Comparison of ENCODE assay signal across 8 cellular contexts in the genomic region with DNA sequence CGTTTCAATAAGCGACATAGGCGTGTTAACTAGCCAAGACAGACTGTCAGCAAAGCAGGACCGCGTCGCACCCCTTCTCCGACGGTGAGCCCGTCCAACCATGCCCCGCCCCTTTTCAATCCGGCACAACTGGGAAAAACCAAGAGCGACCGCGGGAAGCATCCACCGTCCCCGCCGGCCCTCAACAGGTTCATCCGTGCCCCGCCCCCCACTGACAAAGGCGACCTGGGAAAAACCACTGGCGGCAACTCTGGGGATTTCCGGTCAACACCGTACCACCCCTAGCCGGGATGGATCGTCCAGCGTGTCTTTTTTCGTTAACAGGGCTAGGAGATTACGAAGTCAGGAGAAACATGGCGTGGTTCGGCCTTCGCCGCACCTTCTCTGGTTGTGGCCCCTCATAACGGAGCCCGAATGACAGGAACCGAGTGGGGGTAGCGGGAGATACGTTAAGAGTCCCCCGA. TPM values are rescaled to one million over a fixed set of nuclear protein-coding genes. Genes with fewer than 3 reads are reported as not detected.
A peak's percentile ranks its signal among the peaks of the same experiment; 100 is the strongest.
DNase-seq lines count a peak whose midpoint lies in the region; ATAC-seq, FAIRE-seq and TF ChIP-seq lines count a peak whose summit lies in the region.

No MANE protein-coding gene starts in this region.

- H3K79me2 ChIP-seq in GM12878 (ENCODE audit: control insufficient read depth, insufficient read depth, low read length): peaks cover 22% of the 10 kb centered on the region
- peaks cover 31% of the 10 kb centered on the region for H3K79me2 ChIP-seq in hepatocyte

- H3K36me3 ChIP-seq in GM12878 (ENCODE audit: control insufficient read depth in 2 of 2, insufficient read depth in 2 of 2, low read length in 1 of 2) (peaks cover 0 to 1% of the 10 kb centered on the region in 2 experiments; a peak in 2 of 4 replicates), hepatocyte (replicated peaks; ENCODE audit: insufficient read depth, low read depth) (no peaks in the 10 kb centered on the region), psoas muscle (ENCODE audit: insufficient read depth in 1 of 2, low read depth in 1 of 2) (peaks cover 4 to 44% of the 10 kb centered on the region in 2 donors)

- no peak for TF ChIP-seq RAD21 in GM12878 (IDR thresholded peaks at IDR 0.05; ENCODE audit: insufficient read depth, low read depth, low read length)

- POLR2A ChIA-PET in GM12878 (lab: Charles Lee): interaction anchor here (0.5 to 2.1 kb wide), 12 partner anchors 14 to 328 kb away, joined by 3 to 15 read pairs (median 4); partner anchors contain the start of genes GRIPAP1, HDAC6, SLC35A2 and TFE3

- CTCF ChIA-PET in GM12878 (lab: Yijun Ruan, JAX): interaction anchor here (0.6 to 1.2 kb wide), 4 partner anchors 19 to 49 kb away, joined by 3 to 7 read pairs (median 4); no protein-coding TSS in a partner anchor

- no peak for FAIRE-seq in GM12878 (lab: Jason Lieb, UNC)

- WGBS in GM12878 (ENCODE audit: insufficient coverage, insufficient replicate concordance, low lambda C conversion rate, missing lambda C conversion rate): 45% methylated on average over 38 of the region's 38 CpGs
- WGBS in hepatocyte (ENCODE audit: low lambda C conversion rate, missing lambda C conversion rate): 42% methylated on average over 33 of the region's 38 CpGs
- 1 to 26% (median 1%) methylated on average over 20 to 38 of the region's 38 CpGs for WGBS in psoas muscle, 3 donors

- TF ChIP-seq POLR2A in GM12878 (IDR thresholded peaks at IDR 0.05; ENCODE audit: low read depth, low read length): no peak

- H3K4me3 ChIP-seq in GM12878 (peak overlapping the region; percentile 77), hepatocyte (peak overlapping the region; percentile 56), psoas muscle (peak overlapping the region; percentile 85)

- no TSS peak for BruUV-seq in GM12878 (replicated peaks; lab: Mats Ljungman, UMichigan)

- in situ Hi-C loops in GM12878 (cut with MboI): no loop called here

- peak overlapping the region; percentile 71 for H3K4me2 ChIP-seq in GM12878 (ENCODE audit: control insufficient read depth, insufficient read depth)
- H3K4me2 ChIP-seq in hepatocyte: peak overlapping the region; percentile 85

- H3K4me1 ChIP-seq in GM12878 (ENCODE audit: control insufficient read depth, insufficient read depth, low read length): no peaks in the 10 kb centered on the region
- peaks cover 2% of the 10 kb centered on the region for H3K4me1 ChIP-seq in hepatocyte (ENCODE audit: insufficient read depth)
- no peaks in the 10 kb centered on the region for H3K4me1 ChIP-seq in psoas muscle

- no peaks in the 10 kb centered on the region for H3K9me2 ChIP-seq in hepatocyte (replicated peaks; ENCODE audit: insufficient read depth)

- DNase-seq in DMS79 treated with DMSO at 0.1 percent for 48 hours (lab: John Stamatoyannopoulos, UW) (peak; percentile 51), NCI-H1417 treated with DMSO at 0.1 percent for 48 hours (lab: John Stamatoyannopoulos, UW) (peak; percentile 27), T follicular helper cell (ENCODE audit: low read depth) (peak; percentile 50), GM12878 (ENCODE audit: low read depth, low spot score) (no peak), hepatocyte (ENCODE audit: low spot score) (peak; percentile 93), psoas muscle (peak; percentile 81 to 87), GM20000 (ENCODE audit: low spot score) (no peak)

- intact Hi-C loops in GM12878 (cut with micrococcal nuclease; ENCODE audit: unreplicated experiment): loop anchor here (5.0 to 10.0 kb wide), 2 partner anchors 145 to 422 kb away; partner anchors contain the start of genes FTSJ1, SLC38A5 and TFE3
- intact Hi-C loops in psoas muscle (cut with DNase I): no loop called here

- peak overlapping the region; percentile 93 for H3K27ac ChIP-seq in GM12878 (ENCODE audit: control insufficient read depth, insufficient read depth)
- H3K27ac ChIP-seq in hepatocyte: peak overlapping the region; percentile 99
- H3K27ac ChIP-seq in psoas muscle: peak overlapping the region; percentile 96

- H3K9me3 ChIP-seq in GM12878 (replicated peaks; ENCODE audit: control insufficient read depth, insufficient read depth, low read length) (no peaks in the 10 kb centered on the region; the same call in 2 of the 3 replicates), hepatocyte (ENCODE audit: low read depth) (no peaks in the 10 kb centered on the region), psoas muscle (no peaks in the 10 kb centered on the region)

- H4K20me1 ChIP-seq in GM12878 (ENCODE audit: control insufficient read depth, insufficient read depth) (no peaks in the 10 kb centered on the region), hepatocyte (ENCODE audit: insufficient read depth, poor library complexity, severe bottlenecking) (no peaks in the 10 kb centered on the region)

- TF ChIP-seq EP300 in GM12878 (IDR thresholded peaks at IDR 0.05; ENCODE audit: borderline replicate concordance in 1 of 2, control insufficient read depth in 1 of 2, low read depth in 2 of 2, low read length in 2 of 2): no peak

- RAD21 ChIA-PET in GM12878 (lab: Charles Lee; ENCODE audit: unreplicated experiment): interaction anchor here (0.8 to 3.5 kb wide), 6 partner anchors 15 to 249 kb away, joined by 3 to 15 read pairs (median 8); partner anchors contain the start of genes HDAC6 and SLC35A2

- ATAC-seq in HG02588 (IDR thresholded peaks at IDR 0.05; ENCODE audit: unreplicated experiment): peak; percentile 5
- peak; percentile 46 for ATAC-seq in GM12878
- ATAC-seq in psoas muscle: peak; percentile 57 to 71 (median 64)

- SMC1A ChIA-PET in GM12878 (lab: Charles Lee; ENCODE audit: uncharacterized antibody, unreplicated experiment): interaction anchor here (1.3 to 2.7 kb wide), 3 partner anchors 49 to 249 kb away, joined by 3 to 8 read pairs (median 3); no protein-coding TSS in a partner anchor

- H3K27me3 ChIP-seq in GM12878 (replicated peaks in 1 of 2; ENCODE audit: control insufficient read depth in 2 of 2, insufficient read depth in 2 of 2, low read length in 1 of 2): no peaks in the 10 kb centered on the region
- no peaks in the 10 kb centered on the region for H3K27me3 ChIP-seq in hepatocyte
- no peaks in the 10 kb centered on the region for H3K27me3 ChIP-seq in psoas muscle (ENCODE audit: insufficient read depth in 3 of 3, low read length in 2 of 3)

- no peak for TF ChIP-seq CTCF in GM12878 (IDR thresholded peaks at IDR 0.05 in 2 of 3, conservative IDR thresholded peaks at IDR 0.05 in 1 of 3; ENCODE audit: control insufficient read depth in 2 of 3, extremely low read depth in 1 of 3, insufficient read depth in 1 of 3, low read depth in 3 of 3, low read length in 3 of 3)
- no peak for TF ChIP-seq CTCF in hepatocyte (IDR thresholded peaks at IDR 0.05; ENCODE audit: poor library complexity)
- no peak for TF ChIP-seq CTCF in psoas muscle (IDR thresholded peaks at IDR 0.05)
- no peak for TF ChIP-seq CTCF in GM20000 (IDR thresholded peaks at IDR 0.05; ENCODE audit: extremely low read depth, missing control alignments)

- H2AFZ ChIP-seq in GM12878 (ENCODE audit: control insufficient read depth, low read depth, low read length): peak overlapping the region; percentile 30; the same call in 1 of the 2 replicates
- H2AFZ ChIP-seq in hepatocyte: no peak overlapping the region

- peak overlapping the region; percentile 93 for H3K9ac ChIP-seq in GM12878 (ENCODE audit: control insufficient read depth, insufficient read depth, low read length)

RNA-seq across cellular contexts. Expression of gene TIMM17B, which starts 0.4 kb away (rescaled TPM):
- total RNA-seq in GM12878 (2013; cell fraction: nucleolus; rRNA removed): 14.1 and 16.7 TPM in 2 replicates
- total RNA-seq in GM12878 (2014; rRNA removed) (49.0 and 53.5 TPM in 2 replicates), GM12878 (2014; rRNA removed; fragmentation: Illumina TruSeq; extraction: Trizol) (32.9 and 33.3 TPM in 2 replicates), GM12878 (2021) (53.8 and 57.8 TPM in 2 replicates), hepatocyte (42.5 and 56.7 TPM in 2 replicates), psoas muscle (10 to 100 TPM; 56.6 to 76.2 (median 65.1) TPM)
- 24.7 TPM for polyA plus RNA-seq in GM12878 (2011; ENCODE audit: low read depth)
- polyA plus RNA-seq in GM12878 (2011; rRNA removed) (22.0 and 41.5 TPM in 2 replicates), GM12878 (2014; fragmentation: Illumina TruSeq; extraction: Trizol) (16.3 and 37.7 TPM in 2 replicates), GM12878 (2014; fragmentation: Nextera tagmentation; extraction: Ambion mirVana) (10 to 100 TPM in 1 of 2 experiments, 1 to 10 TPM in 1; 4.5 to 18.3 TPM), GM12878 (2014; rRNA removed) (69.4 and 72.4 TPM in 2 replicates), GM12878 (2016; fragmentation: Nextera tagmentation; extraction: Ambion mirVana) (10 to 100 TPM; 79.5 to 88.7 TPM), hepatocyte (113 and 132 TPM in 2 replicates), psoas muscle (10 to 100 TPM; 63.1 to 91.6 (median 78.4) TPM)
- polyA plus RNA-seq in GM12878 (2011; cell fraction: cytosol; rRNA removed): 84.2 and 105 TPM in 2 replicates
- polyA plus RNA-seq in GM12878 (2011; cell fraction: nucleus; rRNA removed): 69.2 and 74.6 TPM in 2 replicates
- 40.4 and 40.9 TPM in 2 replicates for polyA plus RNA-seq in GM12878 (2012)
- polyA minus RNA-seq in GM12878 (2011; rRNA and poly(A)+ RNA removed): 14.3 and 37.8 TPM in 2 replicates
- 16.0 and 17.4 TPM in 2 replicates for polyA minus RNA-seq in GM12878 (2011; cell fraction: cytosol; rRNA and poly(A)+ RNA removed)
- 12.9 and 19.4 TPM in 2 replicates for polyA minus RNA-seq in GM12878 (2011; cell fraction: nucleus; rRNA and poly(A)+ RNA removed)

RNA-seq across cellular contexts. Expression of gene PQBP1, which starts 0.5 kb away (rescaled TPM):
- total RNA-seq in GM12878 (2013; cell fraction: nucleolus; rRNA removed): 8.1 and 8.5 TPM in 2 replicates
- 62.2 and 70.2 TPM in 2 replicates for total RNA-seq in GM12878 (2014; rRNA removed)
- 37.5 and 38.5 TPM in 2 replicates for total RNA-seq in GM12878 (2014; rRNA removed; fragmentation: Illumina TruSeq; extraction: Trizol)
- total RNA-seq in GM12878 (2021): 69.5 and 71.0 TPM in 2 replicates
- 26.7 TPM for polyA plus RNA-seq in GM12878 (2011; ENCODE audit: low read depth)
- polyA plus RNA-seq in GM12878 (2011; rRNA removed): 22.4 and 55.3 TPM in 2 replicates
- polyA plus RNA-seq in GM12878 (2011; cell fraction: cytosol; rRNA removed): 67.4 and 68.4 TPM in 2 replicates
- 112 and 137 TPM in 2 replicates for polyA plus RNA-seq in GM12878 (2011; cell fraction: nucleus; rRNA removed)
- 70.1 and 70.6 TPM in 2 replicates for polyA plus RNA-seq in GM12878 (2012)
- polyA plus RNA-seq in GM12878 (2014; fragmentation: Illumina TruSeq; extraction: Trizol): 39.6 and 70.0 TPM in 2 replicates
- polyA plus RNA-seq in GM12878 (2014; fragmentation: Nextera tagmentation; extraction: Ambion mirVana): 10 to 100 TPM; 12.5 to 28.0 TPM
- 68.5 and 76.1 TPM in 2 replicates for polyA plus RNA-seq in GM12878 (2014; rRNA removed)
- polyA plus RNA-seq in GM12878 (2016; fragmentation: Nextera tagmentation; extraction: Ambion mirVana): 10 to 100 TPM; 68.6 to 74.8 TPM
- 30.3 and 33.8 TPM in 2 replicates for polyA minus RNA-seq in GM12878 (2011; rRNA and poly(A)+ RNA removed)
- polyA minus RNA-seq in GM12878 (2011; cell fraction: cytosol; rRNA and poly(A)+ RNA removed): 22.9 and 24.1 TPM in 2 replicates
- polyA minus RNA-seq in GM12878 (2011; cell fraction: nucleus; rRNA and poly(A)+ RNA removed): 9.9 and 20.2 TPM in 2 replicates
- 33.8 and 35.3 TPM in 2 replicates for total RNA-seq in hepatocyte
- 82.9 and 87.6 TPM in 2 replicates for polyA plus RNA-seq in hepatocyte
- total RNA-seq in psoas muscle: 10 to 100 TPM; 51.8 to 65.7 (median 60.6) TPM
- polyA plus RNA-seq in psoas muscle: 10 to 100 TPM; 71.0 to 98.8 (median 77.2) TPM

RNA-seq across cellular contexts. Expression of gene SLC35A2, which starts 14.3 kb away (rescaled TPM):
- total RNA-seq in GM12878 (2013; cell fraction: nucleolus; rRNA removed): 10.7 and 16.8 TPM in 2 replicates
- 9.3 and 11.0 TPM in 2 replicates for total RNA-seq in GM12878 (2014; rRNA removed)
- total RNA-seq in GM12878 (2014; rRNA removed; fragmentation: Illumina TruSeq; extraction: Trizol): 8.4 and 9.1 TPM in 2 replicates
- 16.7 and 21.9 TPM in 2 replicates for total RNA-seq in GM12878 (2021)
- polyA plus RNA-seq in GM12878 (2011; ENCODE audit: low read depth): 7.5 TPM
- polyA plus RNA-seq in GM12878 (2011; rRNA removed): 10.3 and 12.9 TPM in 2 replicates
- 22.6 and 23.3 TPM in 2 replicates for polyA plus RNA-seq in GM12878 (2011; cell fraction: cytosol; rRNA removed)
- 28.2 and 28.4 TPM in 2 replicates for polyA plus RNA-seq in GM12878 (2011; cell fraction: nucleus; rRNA removed)
- 15.6 and 17.0 TPM in 2 replicates for polyA plus RNA-seq in GM12878 (2012)
- polyA plus RNA-seq in GM12878 (2014; fragmentation: Illumina TruSeq; extraction: Trizol): 12.0 and 16.9 TPM in 2 replicates
- 1 to 10 TPM; 2.1 to 6.8 TPM for polyA plus RNA-seq in GM12878 (2014; fragmentation: Nextera tagmentation; extraction: Ambion mirVana)
- polyA plus RNA-seq in GM12878 (2014; rRNA removed): 16.8 and 18.7 TPM in 2 replicates
- 10 to 100 TPM; 25.1 to 27.4 TPM for polyA plus RNA-seq in GM12878 (2016; fragmentation: Nextera tagmentation; extraction: Ambion mirVana)
- 21.6 and 23.7 TPM in 2 replicates for polyA minus RNA-seq in GM12878 (2011; rRNA and poly(A)+ RNA removed)
- 4.3 and 6.9 TPM in 2 replicates for polyA minus RNA-seq in GM12878 (2011; cell fraction: cytosol; rRNA and poly(A)+ RNA removed)
- polyA minus RNA-seq in GM12878 (2011; cell fraction: nucleus; rRNA and poly(A)+ RNA removed): 4.1 and 5.2 TPM in 2 replicates
- 40.8 and 49.5 TPM in 2 replicates for total RNA-seq in hepatocyte
- polyA plus RNA-seq in hepatocyte: 82.4 and 95.9 TPM in 2 replicates
- 10 to 100 TPM in 2 of 4 donors, 1 to 10 TPM in 2; 8.8 to 13.4 (median 11.2) TPM for total RNA-seq in psoas muscle
- polyA plus RNA-seq in psoas muscle: 10 to 100 TPM; 13.2 to 26.1 (median 19.7) TPM

RNA-seq across cellular contexts. Expression of gene PIM2, which starts 21.6 kb away (rescaled TPM):
- total RNA-seq in GM12878 (2013; cell fraction: nucleolus; rRNA removed): 293 and 318 TPM in 2 replicates
- total RNA-seq in GM12878 (2014; rRNA removed): 32.9 and 37.9 TPM in 2 replicates
- total RNA-seq in GM12878 (2014; rRNA removed; fragmentation: Illumina TruSeq; extraction: Trizol): 19.2 and 19.9 TPM in 2 replicates
- total RNA-seq in GM12878 (2021): 29.6 and 30.4 TPM in 2 replicates
- polyA plus RNA-seq in GM12878 (2011; ENCODE audit: low read depth): 61.5 TPM
- 65.9 and 96.8 TPM in 2 replicates for polyA plus RNA-seq in GM12878 (2011; rRNA removed)
- 86.7 and 115 TPM in 2 replicates for polyA plus RNA-seq in GM12878 (2011; cell fraction: cytosol; rRNA removed)
- polyA plus RNA-seq in GM12878 (2011; cell fraction: nucleus; rRNA removed): 111 and 151 TPM in 2 replicates
- polyA plus RNA-seq in GM12878 (2012): 114 and 191 TPM in 2 replicates
- polyA plus RNA-seq in GM12878 (2014; fragmentation: Illumina TruSeq; extraction: Trizol): 30.1 and 34.0 TPM in 2 replicates
- 10 to 100 TPM; 19.6 to 26.2 TPM for polyA plus RNA-seq in GM12878 (2014; fragmentation: Nextera tagmentation; extraction: Ambion mirVana)
- polyA plus RNA-seq in GM12878 (2014; rRNA removed): 31.7 and 32.1 TPM in 2 replicates
- polyA plus RNA-seq in GM12878 (2016; fragmentation: Nextera tagmentation; extraction: Ambion mirVana): 10 to 100 TPM; 46.5 to 54.5 TPM
- polyA minus RNA-seq in GM12878 (2011; rRNA and poly(A)+ RNA removed): 60.6 and 83.6 TPM in 2 replicates
- 25.4 and 29.0 TPM in 2 replicates for polyA minus RNA-seq in GM12878 (2011; cell fraction: cytosol; rRNA and poly(A)+ RNA removed)
- 53.8 and 65.6 TPM in 2 replicates for polyA minus RNA-seq in GM12878 (2011; cell fraction: nucleus; rRNA and poly(A)+ RNA removed)
- 7.0 and 11.5 TPM in 2 replicates for total RNA-seq in hepatocyte
- 16.8 and 17.2 TPM in 2 replicates for polyA plus RNA-seq in hepatocyte
- total RNA-seq in psoas muscle: 1 to 10 TPM; 1.1 to 2.3 (median 1.6) TPM
- 1 to 10 TPM; 1.4 to 3.7 (median 1.6) TPM for polyA plus RNA-seq in psoas muscle

Comparison
In these comparisons a context has a peak if more than half of its experiments do, and no peak if none do; other contexts are left out.
1. DNase-seq: peak in DMS79 treated with DMSO at 0.1 percent for 48 hours (single experiment), NCI-H1417 treated with DMSO at 0.1 percent for 48 hours (single experiment), T follicular helper cell (single experiment), hepatocyte (single experiment) and psoas muscle (2 of 2); none in GM12878 (single experiment) and GM20000 (single experiment).
2. ATAC-seq: peak in every context shown above with its lines; median percentile 64 in psoas muscle; 46 in GM12878; 5 in HG02588.
3. Peak in every context shown above with its lines, with median percentiles within 50 percentile points of each other: H3K27ac ChIP-seq and H3K4me3 ChIP-seq.